31 cellular contexts compared by ENCODE assay signal in the genomic region with DNA sequence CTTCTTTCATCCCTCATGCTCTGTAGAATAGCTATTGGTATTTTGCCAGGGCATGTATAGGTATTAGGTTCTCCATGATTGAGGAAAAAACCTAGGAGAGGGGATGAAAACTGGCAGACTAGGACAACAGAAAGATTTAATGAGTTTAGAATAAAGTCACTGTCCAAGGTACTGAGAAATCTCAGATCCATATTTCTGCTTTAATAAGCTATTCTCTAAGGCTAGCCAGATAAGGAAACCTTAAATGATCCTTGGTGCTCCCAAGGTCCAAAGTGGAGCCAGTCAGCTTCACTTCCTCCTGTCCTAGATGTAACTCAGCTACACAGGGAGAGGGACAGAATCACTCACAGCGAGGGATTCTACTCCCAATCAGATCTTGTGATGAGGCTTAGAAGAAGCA. TPM values are rescaled to one million over a fixed set of nuclear protein-coding genes. Genes with fewer than 3 reads are reported as not detected.
DNase-seq lines count a peak whose midpoint lies in the region; ATAC-seq, FAIRE-seq and TF ChIP-seq lines count a peak whose summit lies in the region.
"Had no signal": no experiment of that assay in that cellular context is flagged by ENCODE, and none has a peak within 500 bp of the region (broad histone marks: within the 10 kb centered on the region; RNA-seq: fewer than 3 reads in every experiment).

No MANE protein-coding gene starts in this region.

- H3K4me3 Mint-ChIP-seq in chondrocyte (ENCODE audit: unreplicated experiment): no peak overlapping the region
- H3K4me3 Mint-ChIP-seq: activated CD8-positive, alpha-beta memory T cell treated with anti-CD3 and anti-CD28 coated beads, Interleukin-2, amount 10 ng/mL, durations not matched to agents 7 days and 5 days; activated naive CD8-positive, alpha-beta T cell treated with anti-CD3 and anti-CD28 coated beads, Interleukin-2, amount 10 ng/mL, durations not matched to agents 7 days and 5 days; CD4-positive, alpha-beta memory T cell; central memory CD8-positive, alpha-beta T cell had no signal

- peaks cover 12% of the 10 kb centered on the region for H3K9me3 Mint-ChIP-seq in chondrocyte (ENCODE audit: low read depth)
- H3K9me3 Mint-ChIP-seq: activated naive CD8-positive, alpha-beta T cell treated with anti-CD3 and anti-CD28 coated beads, Interleukin-2, amount 10 ng/mL, durations not matched to agents 7 days and 5 days; central memory CD8-positive, alpha-beta T cell had no signal

- H3K9me3 ChIP-seq in A549 (no peaks in the 10 kb centered on the region), HEK293 (ENCODE audit: control insufficient read depth, insufficient read depth, low read depth, low read length) (no peaks in the 10 kb centered on the region)
- H3K9me3 ChIP-seq: HAP-1, left lung, right atrium auricular region, suprapubic skin had no signal

- peaks cover 39% of the 10 kb centered on the region for H3K36me3 Mint-ChIP-seq in chondrocyte (ENCODE audit: low read depth)
- H3K36me3 Mint-ChIP-seq: activated CD8-positive, alpha-beta memory T cell treated with anti-CD3 and anti-CD28 coated beads, Interleukin-2, amount 10 ng/mL, durations not matched to agents 7 days and 5 days; activated naive CD8-positive, alpha-beta T cell treated with anti-CD3 and anti-CD28 coated beads, Interleukin-2, amount 10 ng/mL, durations not matched to agents 7 days and 5 days; CD4-positive, alpha-beta memory T cell had no signal

- H3K4me1 ChIP-seq in A549 (no peaks in the 10 kb centered on the region), HEK293 (ENCODE audit: control insufficient read depth, insufficient read depth, low read length) (no peaks in the 10 kb centered on the region)
- H3K4me1 ChIP-seq: left lung had no signal

- ATAC-seq in A549 (no peak), GM19328 (IDR thresholded peaks at IDR 0.05; ENCODE audit: unreplicated experiment) (no peak)
- no peak for ATAC-seq in activated CD4-positive, CD25-positive, alpha-beta regulatory T cell treated with anti-CD3 and anti-CD28 coated beads, Interleukin-2, amount 50 U/mL, for 24 hours
- ATAC-seq: activated CD8-positive, alpha-beta memory T cell treated with anti-CD3 and anti-CD28 coated beads, Interleukin-2, amount 10 ng/mL, durations not matched to agents 7 days and 5 days; left lung had no signal

- H3K4me3 ChIP-seq in A549 (no peak overlapping the region), HEK293 (ENCODE audit: low read depth, low read length) (no peak overlapping the region)
- H3K4me3 ChIP-seq: dorsolateral prefrontal cortex, HAP-1, left lung, right atrium auricular region, smooth muscle cell, suprapubic skin had no signal

- no peak for TF ChIP-seq RAD21 in A549 (conservative IDR thresholded peaks at IDR 0.05 in 1 of 2, IDR thresholded peaks at IDR 0.05 in 1 of 2)

- no peak for TF ChIP-seq POLR2A in A549 (IDR thresholded peaks at IDR 0.05; ENCODE audit: low read length)

- H3K36me3 ChIP-seq in HEK293 (ENCODE audit: control insufficient read depth in 2 of 2, insufficient read depth in 1 of 2, low read length in 2 of 2): no peaks in the 10 kb centered on the region
- H3K36me3 ChIP-seq: HAP-1, right atrium auricular region, suprapubic skin had no signal

- DNase-seq in A549 (ENCODE audit: low read depth in 1 of 2, low spot score in 1 of 2): no peak
- DNase-seq in astrocyte of the hippocampus (ENCODE audit: low read depth, low spot score): peak; percentile 28
- DNase-seq in fibroblast of peridontal ligament (ENCODE audit: extremely low read depth): peak; percentile 25
- DNase-seq in chondrocyte (ENCODE audit: low spot score): no peak
- no peak for DNase-seq in activated CD4-positive, alpha-beta T cell treated with anti-CD3 and anti-CD28 coated beads for 4 hours
- DNase-seq: activated CD4-positive, alpha-beta T cell treated with anti-CD3 and anti-CD28 coated beads, Interleukin-2, amount 50 U/mL, for 4 hours; activated CD4-positive, CD25-positive, alpha-beta regulatory T cell; activated CD8-positive, alpha-beta memory T cell treated with anti-CD3 and anti-CD28 coated beads, Interleukin-2, amount 10 ng/mL, durations not matched to agents 7 days and 5 days; activated gamma-delta T cell treated with Interleukin-2 at 50 U/mL for 16 hours; activated naive CD8-positive, alpha-beta T cell treated with anti-CD3 and anti-CD28 coated beads, Interleukin-2, amount 10 ng/mL, durations not matched to agents 7 days and 5 days; activated T-cell treated with anti-CD3 and anti-CD28 coated beads, Interleukin-2, amount 50 U/mL, for 48 hours; CD4-positive, alpha-beta memory T cell; dorsolateral prefrontal cortex; EL; islet precursor cell; left lung; NCI-H1048; posterior cingulate gyrus; RPMI8226; stimulated activated naive CD4-positive, alpha-beta T cell; T-helper 1 cell had no signal

- FAIRE-seq in A549 (lab: Jason Lieb, UNC): no peak
- FAIRE-seq: astrocyte, D721Med had no signal

- H3K27ac Mint-ChIP-seq in chondrocyte (ENCODE audit: unreplicated experiment): no peak overlapping the region
- H3K27ac Mint-ChIP-seq: activated CD8-positive, alpha-beta memory T cell treated with anti-CD3 and anti-CD28 coated beads, Interleukin-2, amount 10 ng/mL, durations not matched to agents 7 days and 5 days; activated naive CD8-positive, alpha-beta T cell treated with anti-CD3 and anti-CD28 coated beads, Interleukin-2, amount 10 ng/mL, durations not matched to agents 7 days and 5 days; CD4-positive, alpha-beta memory T cell had no signal

- peaks cover 3% of the 10 kb centered on the region for H3K4me1 Mint-ChIP-seq in chondrocyte (ENCODE audit: low read depth)
- H3K4me1 Mint-ChIP-seq: activated CD8-positive, alpha-beta memory T cell treated with anti-CD3 and anti-CD28 coated beads, Interleukin-2, amount 10 ng/mL, durations not matched to agents 7 days and 5 days; activated naive CD8-positive, alpha-beta T cell treated with anti-CD3 and anti-CD28 coated beads, Interleukin-2, amount 10 ng/mL, durations not matched to agents 7 days and 5 days; CD4-positive, alpha-beta memory T cell; central memory CD8-positive, alpha-beta T cell had no signal

- TF ChIP-seq EP300 in A549 (IDR thresholded peaks at IDR 0.05): no peak

- peaks cover 2% of the 10 kb centered on the region for H3K27me3 Mint-ChIP-seq in chondrocyte (ENCODE audit: low read depth)

- POLR2A ChIA-PET in A549 (lab: Yijun Ruan, JAX): no interaction called here
- POLR2A ChIA-PET in HEK293 (lab: Yijun Ruan, JAX): no interaction called here

- H3K4me2 ChIP-seq in A549: no peak overlapping the region
- H3K4me2 ChIP-seq: smooth muscle cell had no signal

- H3K27ac ChIP-seq in A549: no peak overlapping the region
- H3K27ac ChIP-seq in HEK293 (ENCODE audit: extremely low read depth, low read depth, low read length): no peak overlapping the region
- H3K27ac ChIP-seq: dorsolateral prefrontal cortex, left lung, right atrium auricular region, suprapubic skin had no signal

- no peak for TF ChIP-seq CTCF in A549 (IDR thresholded peaks at IDR 0.05)
- TF ChIP-seq CTCF in HEK293 (tag by site-specific recombination; IDR thresholded peaks at IDR 0.05): no peak
- TF ChIP-seq CTCF in chondrocyte (IDR thresholded peaks at IDR 0.05): no peak

- 0% methylated on average over 1 of the region's 1 CpG for WGBS in A549 (ENCODE audit: missing lambda C conversion rate)

- CTCF ChIA-PET in A549 (lab: Yijun Ruan, JAX) (interaction anchor here (1.2 to 1.3 kb wide), 2 partner anchors 9 to 10 kb away, joined by 3 read pairs; no protein-coding TSS in a partner anchor), HEK293 (lab: Yijun Ruan, JAX) (no interaction called here)

TF ChIP-seq in A549, 52 proteins besides CTCF, POLR2A, EP300 and RAD21 (continues in another document):
- TF ChIP-seq JUNB (IDR thresholded peaks at IDR 0.05): no peak
- no peak for TF ChIP-seq HDAC2 (IDR thresholded peaks at IDR 0.05)

TF ChIP-seq in HEK293, 187 proteins besides CTCF, POLR2A, EP300 and RAD21 (continues in another document):
- TF ChIP-seq ZBTB26 (tag by site-specific recombination; optimal IDR thresholded peaks at IDR 0.05): no peak
- TF ChIP-seq, protein P1, sequence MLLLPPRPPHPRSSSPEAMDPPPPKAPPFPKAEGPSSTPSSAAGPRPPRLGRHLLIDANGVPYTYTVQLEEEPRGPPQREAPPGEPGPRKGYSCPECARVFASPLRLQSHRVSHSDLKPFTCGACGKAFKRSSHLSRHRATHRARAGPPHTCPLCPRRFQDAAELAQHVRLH (tag by site-specific recombination; IDR thresholded peaks at IDR 0.05): no peak

RNA-seq across cellular contexts. Expression of gene CSNK2A3, which starts 13.7 kb away (rescaled TPM):
- polyA plus RNA-seq in A549 (2011; rRNA removed) (5.7 and 6.2 TPM in 2 replicates), A549 (2017; fragmentation: RNase III; extraction: RNeasy Plus Mini Kit Qiagen cat#74134 plus additional on column Dnase treatment) (3.9 to 5.1 TPM (median 4.4 TPM) in 3 replicates)
- polyA plus RNA-seq in A549 (2012; cell fraction: cytosol; rRNA removed): 0.44 and 0.56 TPM in 2 replicates
- 0.45 and 0.67 TPM in 2 replicates for polyA plus RNA-seq in A549 (2012; cell fraction: nucleus; rRNA removed)
- 2.8 and 4.5 TPM in 2 replicates for polyA minus RNA-seq in A549 (2011; rRNA and poly(A)+ RNA removed)
- total RNA-seq in chondrocyte: 1.2 to 3.5 TPM (median 2.7 TPM) in 3 replicates

Comparison
In these comparisons a context has a peak if more than half of its experiments do, and no peak if none do; other contexts are left out.
1. DNase-seq: peak in astrocyte of the hippocampus (single experiment) and fibroblast of peridontal ligament (single experiment); none in A549 (0 of 2), chondrocyte (single experiment) and activated CD4-positive, alpha-beta T cell treated with anti-CD3 and anti-CD28 coated beads for 4 hours (0 of 2).
2. Of the 5 proteins assayed by ChIP-seq in both HEK293 and A549: peak only in HEK293: none; only in A549: none; in both: REST; in neither: 4.